Comparison of ENCODE assay signal across 16 cellular contexts in genomic region chr1:22249928-22250680, GRCh38.
DNase-seq lines count a peak whose midpoint lies in the region; ATAC-seq and TF ChIP-seq lines count a peak whose summit lies in the region.
"Had no signal": no experiment of that assay in that cellular context is flagged by ENCODE, and none has a peak within 500 bp of the region (broad histone marks: within the 10 kb centered on the region; RNA-seq: fewer than 3 reads in every experiment).

No MANE protein-coding gene starts in this region.

- CTCF ChIA-PET in RWPE1 (lab: Yijun Ruan, JAX), result interaction anchor here (0.7 kb wide), 2 partner anchors 18 to 170 kb away, joined by 3 to 4 read pairs; no protein-coding TSS in a partner anchor

- intact Hi-C loops in lower lobe of right lung (cut with DNase I), result no loop called here

- no peak overlapping the region for H3K4me3 ChIP-seq in lower lobe of right lung
- H3K4me3 ChIP-seq: HAP-1 had no signal

- ATAC-seq in lower lobe of right lung (no peak), HG03432 (IDR thresholded peaks at IDR 0.05; ENCODE audit: unreplicated experiment) (no peak)
- ATAC-seq in stimulated activated naive CD8-positive, alpha-beta T cell treated with anti-CD3 and anti-CD28 coated beads, Interleukin-15, Interleukin-2, amounts not matched to agents 100 U/mL and 50 U/mL, for 24 hours, result no peak

- H3K27ac ChIP-seq in RWPE1 (peak overlapping the region; percentile 49), lower lobe of right lung (no peak overlapping the region)
- H3K27ac ChIP-seq: C4-2B, HL-60 had no signal

- H3K36me3 ChIP-seq in lower lobe of right lung, result no peaks in the 10 kb centered on the region
- H3K36me3 ChIP-seq: HAP-1 had no signal

- peaks cover 8% of the 10 kb centered on the region for H3K27me3 ChIP-seq in lower lobe of right lung (ENCODE audit: low read depth)

- DNase-seq in ACHN (peak; percentile 52), EH (ENCODE audit: low read depth) (peak; percentile 32), RWPE1 (ENCODE audit: low spot score) (no peak), kidney tubule cell (ENCODE audit: low spot score) (peak; percentile 47), cerebellar cortex (ENCODE audit: low spot score) (no peak), lower lobe of right lung (no peak)
- no peak for DNase-seq in stimulated activated naive CD8-positive, alpha-beta T cell treated with anti-CD3 and anti-CD28 coated beads, Interleukin-15, Interleukin-2, amounts not matched to agents 100 U/mL and 50 U/mL, for 24 hours
- DNase-seq: DMS 273 treated with DMSO at 0.1 percent for 48 hours, MV-4-11, NCI-H2029, NCI-H2171 treated with DMSO at 0.1 percent for 48 hours, NCI-H774 had no signal

- TF ChIP-seq CTCF in RWPE1 (conservative IDR thresholded peaks at IDR 0.05; ENCODE audit: low read depth) (no peak), lower lobe of right lung (IDR thresholded peaks at IDR 0.05) (no peak)

- in situ Hi-C loops in ACHN (cut with HindIII; ENCODE audit: low pct_ligation_motif_present, low pct_unique_long_range_greater_than_20kb, low sequenced_read_pairs), result no loop called here

- H3K9me3 ChIP-seq in lower lobe of right lung, result no peaks in the 10 kb centered on the region
- H3K9me3 ChIP-seq: HAP-1 had no signal

- peaks cover 20% of the 10 kb centered on the region for H3K4me1 ChIP-seq in lower lobe of right lung
- H3K4me1 ChIP-seq: HAP-1 had no signal

- POLR2A ChIA-PET in RWPE1 (lab: Yijun Ruan, JAX; ENCODE audit: low non-redundant PET), result no interaction called here

Comparison
In these comparisons a context has a peak if more than half of its experiments do, and no peak if none do; other contexts are left out.
1. DNase-seq: peak in ACHN (single experiment), EH (single experiment) and kidney tubule cell (single experiment); none in RWPE1 (single experiment), cerebellar cortex (single experiment), lower lobe of right lung (single experiment) and stimulated activated naive CD8-positive, alpha-beta T cell treated with anti-CD3 and anti-CD28 coated beads, Interleukin-15, Interleukin-2, amounts not matched to agents 100 U/mL and 50 U/mL, for 24 hours (single experiment).